ENCODE assay signal across 10 cellular contexts in the genomic region with DNA sequence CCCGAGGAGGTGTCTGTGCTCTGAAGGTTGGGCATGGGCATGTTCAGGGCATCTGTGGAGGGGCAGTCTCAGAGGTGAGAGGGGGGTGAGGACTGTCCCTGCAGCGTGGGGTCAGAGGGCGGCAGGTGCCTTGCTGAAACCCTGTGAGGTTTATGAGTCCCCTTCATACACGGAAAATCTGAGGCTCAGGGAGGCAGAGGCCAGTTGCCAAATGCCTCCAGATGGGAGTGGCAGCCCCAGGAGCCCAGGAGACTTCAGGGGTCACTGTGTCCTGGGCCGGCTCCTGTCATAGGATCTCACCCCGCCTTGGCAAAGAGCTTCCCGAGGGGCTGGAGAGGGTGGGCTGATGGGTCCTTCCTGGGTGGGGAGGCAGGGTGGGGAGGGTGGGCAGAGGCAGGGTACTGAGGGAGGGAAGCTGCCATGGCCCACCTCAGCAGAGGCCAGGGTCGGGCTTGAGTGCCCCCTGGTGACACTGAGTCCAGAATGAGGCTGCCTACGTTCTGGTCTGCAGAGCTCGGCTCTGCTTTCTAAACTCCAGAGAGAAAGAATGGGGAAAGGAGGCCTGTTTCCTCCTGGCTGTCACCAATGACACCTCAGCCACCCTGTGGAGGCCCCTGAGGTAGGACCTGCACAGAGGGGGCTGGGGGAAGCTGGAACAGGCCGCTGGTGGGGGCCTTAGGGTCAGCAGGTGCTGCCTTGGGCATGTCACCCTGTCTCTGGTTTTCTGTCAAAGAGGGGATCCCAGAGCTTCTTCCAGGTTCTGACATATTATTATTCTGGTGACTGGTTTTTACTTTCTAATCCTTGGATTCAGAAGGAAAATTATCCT. TPM values are rescaled to one million over a fixed set of nuclear protein-coding genes. Genes with fewer than 3 reads are reported as not detected.
DNase-seq lines count a peak whose midpoint lies in the region; ATAC-seq, FAIRE-seq and TF ChIP-seq lines count a peak whose summit lies in the region.
"Had no signal": no experiment of that assay in that cellular context is flagged by ENCODE, and none has a peak within 500 bp of the region (broad histone marks: within the 10 kb centered on the region; RNA-seq: fewer than 3 reads in every experiment).

No MANE protein-coding gene starts in this region.

- TF ChIP-seq POLR2A in suprapubic skin (IDR thresholded peaks at IDR 0.05) = no peak

- no peak for ATAC-seq in activated CD8-positive, alpha-beta T cell treated with anti-CD3 and anti-CD28 coated beads for 36 hours

- H3K27me3 ChIP-seq in suprapubic skin = no peaks in the 10 kb centered on the region

- CTCF ChIA-PET in activated CD8-positive, alpha-beta T cell treated with anti-CD3 and anti-CD28 coated beads for 36 hours (lab: Charles Lee) = interaction anchor here (0.9 to 4.3 kb wide), 6 partner anchors 13 to 299 kb away, joined by 3 to 18 read pairs (median 4); no protein-coding TSS in a partner anchor

- no peak for TF ChIP-seq EP300 in suprapubic skin (IDR thresholded peaks at IDR 0.05)

- H3K4me3 ChIP-seq in kidney (ENCODE audit: low read length in 2 of 2) (no peak overlapping the region), suprapubic skin (peak overlapping the region; percentile 36)
- H3K4me3 ChIP-seq: A549 had no signal

- peak; percentile 29 for DNase-seq in SIG-M5 treated with dmso at 0.1 percent for 504 hours (lab: John Stamatoyannopoulos, UW; ENCODE audit: unreplicated experiment)
- no peak for DNase-seq in SIG-M5 (lab: John Stamatoyannopoulos, UW)
- DNase-seq in activated CD8-positive, alpha-beta T cell treated with anti-CD3 and anti-CD28 coated beads for 36 hours = no peak
- peak; percentile 67 for DNase-seq in kidney
- no peak for DNase-seq in suprapubic skin (ENCODE audit: low spot score in 2 of 2)
- DNase-seq in activated effector memory CD4-positive, alpha-beta T cell treated with anti-CD3 and anti-CD28 coated beads, Interleukin-2, amount 50 U/mL, for 16 hours = no peak
- no peak for DNase-seq in stimulated activated CD4-positive, alpha-beta T cell treated with anti-CD3 and anti-CD28 coated beads, Interleukin-4, amount 100 ng/mL, for 24 hours
- DNase-seq in NCI-H1105 treated with DMSO at 0.1 percent for 48 hours (lab: John Stamatoyannopoulos, UW) = no peak

- 73% methylated on average over 9 of the region's 11 CpGs for WGBS in suprapubic skin

- H3K4me1 ChIP-seq in kidney (ENCODE audit: control insufficient read depth in 1 of 2, insufficient read depth in 1 of 2, low read depth in 1 of 2, low read length in 2 of 2) (peaks cover 15% of the 10 kb centered on the region in 2 donors), suprapubic skin (peaks cover 49% of the 10 kb centered on the region)
- H3K4me1 ChIP-seq: A549 had no signal

- no peaks in the 10 kb centered on the region for H3K27me3 Mint-ChIP-seq in activated CD8-positive, alpha-beta T cell treated with anti-CD3 and anti-CD28 coated beads for 36 hours

- H3K27ac Mint-ChIP-seq in activated CD8-positive, alpha-beta T cell treated with anti-CD3 and anti-CD28 coated beads for 36 hours = peak overlapping the region; percentile 79

- H3K4me1 Mint-ChIP-seq in activated CD8-positive, alpha-beta T cell treated with anti-CD3 and anti-CD28 coated beads for 36 hours (ENCODE audit: low read depth) = peaks cover 27% of the 10 kb centered on the region

- peak overlapping the region; percentile 60 for H3K4me3 Mint-ChIP-seq in activated CD8-positive, alpha-beta T cell treated with anti-CD3 and anti-CD28 coated beads for 36 hours

- H3K9ac ChIP-seq in kidney (ENCODE audit: low read length in 2 of 2) = no peak overlapping the region

- no peaks in the 10 kb centered on the region for H3K36me3 ChIP-seq in kidney (ENCODE audit: control insufficient read depth in 1 of 2, insufficient read depth in 2 of 2, low read length in 2 of 2)
- peaks cover 12% of the 10 kb centered on the region for H3K36me3 ChIP-seq in suprapubic skin

- peaks cover 2% of the 10 kb centered on the region for H3K36me3 Mint-ChIP-seq in activated CD8-positive, alpha-beta T cell treated with anti-CD3 and anti-CD28 coated beads for 36 hours (ENCODE audit: low read depth)

- intact Hi-C loops in activated CD8-positive, alpha-beta T cell treated with anti-CD3 and anti-CD28 coated beads for 36 hours (cut with micrococcal nuclease) = no loop called here
- intact Hi-C loops in kidney (cut with DNase I) = no loop called here

- H3K9me3 ChIP-seq in kidney (ENCODE audit: control insufficient read depth in 1 of 2, low read length in 2 of 2) (no peaks in the 10 kb centered on the region), suprapubic skin (no peaks in the 10 kb centered on the region)
- H3K9me3 ChIP-seq: A549 had no signal

- no peak for TF ChIP-seq CTCF in activated CD8-positive, alpha-beta T cell treated with anti-CD3 and anti-CD28 coated beads for 36 hours (IDR thresholded peaks at IDR 0.05)
- no peak for TF ChIP-seq CTCF in kidney (IDR thresholded peaks at IDR 0.05; ENCODE audit: borderline replicate concordance, extremely low read depth, insufficient read depth)
- no peak for TF ChIP-seq CTCF in suprapubic skin (IDR thresholded peaks at IDR 0.05)

- H3K9me3 Mint-ChIP-seq in activated CD8-positive, alpha-beta T cell treated with anti-CD3 and anti-CD28 coated beads for 36 hours = no peaks in the 10 kb centered on the region

- POLR2A ChIA-PET in activated CD8-positive, alpha-beta T cell treated with anti-CD3 and anti-CD28 coated beads for 36 hours (lab: Charles Lee) = interaction anchor here (0.6 to 1.2 kb wide), 2 partner anchors 15 to 338 kb away, joined by 3 read pairs; partner anchors contain the start of gene WSB1

- H3K27ac ChIP-seq in kidney (ENCODE audit: low read depth in 2 of 2, low read length in 2 of 2) (no peak overlapping the region), suprapubic skin (peak overlapping the region; percentile 7)
- H3K27ac ChIP-seq: A549 had no signal

- no peak for FAIRE-seq in kidney (lab: Jason Lieb, UNC)
- FAIRE-seq: A549, bronchial epithelial cell had no signal

RNA-seq across cellular contexts. Expression of gene LGALS9, which starts 1.1 kb away (rescaled TPM):
- 10 to 100 TPM; 17.3 to 18.4 TPM for total RNA-seq in activated CD8-positive, alpha-beta T cell treated with anti-CD3 and anti-CD28 coated beads for 36 hours
- total RNA-seq in kidney = 50.8 TPM
- polyA plus RNA-seq in kidney (ENCODE audit: insufficient read depth, low read depth, low replicate concordance) = 16.4 TPM
- 10 to 100 TPM in 2 of 4 donors, 1 to 10 TPM in 2; 9.5 to 10.6 (median 10.1) TPM for total RNA-seq in suprapubic skin

Comparison
In these comparisons a context has a peak if more than half of its experiments do, and no peak if none do; other contexts are left out.
1. DNase-seq: peak in SIG-M5 treated with dmso at 0.1 percent for 504 hours (single experiment) and kidney (single experiment); none in SIG-M5 (single experiment), activated CD8-positive, alpha-beta T cell treated with anti-CD3 and anti-CD28 coated beads for 36 hours (single experiment), suprapubic skin (0 of 2), activated effector memory CD4-positive, alpha-beta T cell treated with anti-CD3 and anti-CD28 coated beads, Interleukin-2, amount 50 U/mL, for 16 hours (single experiment), stimulated activated CD4-positive, alpha-beta T cell treated with anti-CD3 and anti-CD28 coated beads, Interleukin-4, amount 100 ng/mL, for 24 hours (single experiment) and NCI-H1105 treated with DMSO at 0.1 percent for 48 hours (single experiment).